ENCODE assay signal across 24 cellular contexts in genomic region chr15:26439681-26440080, GRCh38.
"Had no signal": no experiment of that assay in that cellular context is flagged by ENCODE, and none has a peak within 500 bp of the region (broad histone marks: within the 10 kb centered on the region; RNA-seq: fewer than 3 reads in every experiment).

No MANE protein-coding gene starts in this region.

- H3K4me3 ChIP-seq: neural progenitor cell, ovary, psoas muscle, right lobe of liver, sigmoid colon, stomach, thoracic aorta, thyroid gland, tibial nerve, upper lobe of left lung, vagina had no signal

- H3K27me3 ChIP-seq: neural progenitor cell, ovary, right lobe of liver, sigmoid colon, stomach, thyroid gland, tibial nerve, upper lobe of left lung, vagina had no signal

- H3K36me3 ChIP-seq: neural progenitor cell, ovary, right lobe of liver, sigmoid colon, stomach, thoracic aorta, thyroid gland, tibial nerve, upper lobe of left lung, vagina had no signal

- DNase-seq: natural killer cell; occipital lobe; ovary; posterior cingulate gyrus; psoas muscle; right lobe of liver; sigmoid colon; small intestine; stimulated activated CD4-positive, alpha-beta T cell treated with anti-CD3 and anti-CD28 coated beads, Interleukin-15, amount 100 ng/mL, for 24 hours; stimulated activated CD4-positive, alpha-beta T cell treated with anti-CD3 and anti-CD28 coated beads, Interleukin-2, amount 100 ng/mL, for 24 hours; stimulated activated CD4-positive, alpha-beta T cell treated with anti-CD3 and anti-CD28 coated beads, Interleukin-2, amount 100 ng/mL, for 48 hours; stimulated activated CD4-positive, alpha-beta T cell treated with anti-CD3 and anti-CD28 coated beads, Interleukin-4, amount 100 ng/mL, for 24 hours; stimulated activated naive B cell treated with anti-CD40 and anti-IgM and Interleukin-4, amounts not matched to agents 10 μg/mL and 1 μg/mL and 100 μg/mL, for 72 hours; stimulated activated naive CD4-positive, alpha-beta T cell treated with Interleukin-2 at 50 U/mL for 16 hours; stomach; thyroid gland; trophoblast cell; upper lobe of left lung had no signal

- H3K9me3 ChIP-seq: ovary, psoas muscle, right lobe of liver, thoracic aorta, thyroid gland, tibial nerve, vagina had no signal

- H3K27ac ChIP-seq: neural progenitor cell, ovary, parathyroid adenoma, psoas muscle, right lobe of liver, sigmoid colon, stomach, thoracic aorta, thyroid gland, upper lobe of left lung, vagina had no signal

- H3K4me1 ChIP-seq: parathyroid adenoma, psoas muscle, right lobe of liver, sigmoid colon, stomach, thyroid gland, tibial nerve, upper lobe of left lung, vagina had no signal

- ATAC-seq: natural killer cell; psoas muscle; right lobe of liver; stimulated activated effector memory CD8-positive, alpha-beta T cell treated with anti-CD3 and anti-CD28 coated beads, Interleukin-12 subunit alpha, Interleukin-12 subunit beta, amount 100 ng/mL, for 72 hours; stimulated activated naive B cell treated with anti-CD40 and anti-IgM and Interleukin-4, amounts not matched to agents 10 μg/mL and 1 μg/mL and 100 μg/mL, for 72 hours had no signal
